ENCODE assay signal across 22 cellular contexts in the genomic region with DNA sequence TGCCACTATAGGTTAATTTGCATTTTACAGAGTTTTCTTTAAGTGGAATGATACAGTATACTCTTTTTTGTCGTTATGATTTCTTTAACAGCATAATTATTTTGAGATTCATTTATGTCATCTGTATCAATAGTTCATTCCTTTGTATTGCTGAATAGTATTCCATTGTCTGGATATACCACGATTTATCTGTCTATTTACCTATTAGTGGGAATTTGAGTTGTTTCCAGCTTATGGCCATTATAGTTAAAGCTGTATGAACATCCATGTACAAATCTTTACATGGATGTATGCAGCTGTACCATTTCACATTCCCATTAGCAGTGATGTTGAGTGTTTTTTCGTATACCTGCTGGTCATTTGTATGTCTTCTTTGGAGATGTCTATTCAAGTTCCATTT.
DNase-seq lines count a peak whose midpoint lies in the region; ATAC-seq and TF ChIP-seq lines count a peak whose summit lies in the region.
"Had no signal": no experiment of that assay in that cellular context is flagged by ENCODE, and none has a peak within 500 bp of the region (broad histone marks: within the 10 kb centered on the region; RNA-seq: fewer than 3 reads in every experiment).

No MANE protein-coding gene starts in this region.

- H3K9me3 ChIP-seq in cardiac muscle cell (ENCODE audit: low read depth): no peaks in the 10 kb centered on the region
- no peaks in the 10 kb centered on the region for H3K9me3 ChIP-seq in right cardiac atrium (ENCODE audit: control insufficient read depth, low read length)
- no peaks in the 10 kb centered on the region for H3K9me3 ChIP-seq in ascending aorta
- H3K9me3 ChIP-seq in SJCRH30 (replicated peaks): no peaks in the 10 kb centered on the region
- H3K9me3 ChIP-seq: BE2C, BLaER1 had no signal

- peaks cover 28% of the 10 kb centered on the region for H3K4me1 ChIP-seq in cardiac muscle cell (ENCODE audit: low read depth)
- no peaks in the 10 kb centered on the region for H3K4me1 ChIP-seq in right cardiac atrium (ENCODE audit: control insufficient read depth, insufficient read depth, low read length)
- H3K4me1 ChIP-seq in ascending aorta: peaks cover 0 to 29% of the 10 kb centered on the region in 2 donors
- no peaks in the 10 kb centered on the region for H3K4me1 ChIP-seq in SJCRH30
- H3K4me1 ChIP-seq: BE2C, BLaER1 had no signal

- no peaks in the 10 kb centered on the region for H3K27me3 ChIP-seq in cardiac muscle cell
- no peaks in the 10 kb centered on the region for H3K27me3 ChIP-seq in right cardiac atrium (ENCODE audit: control insufficient read depth, insufficient read depth)
- H3K27me3 ChIP-seq in ascending aorta: no peaks in the 10 kb centered on the region
- no peaks in the 10 kb centered on the region for H3K27me3 ChIP-seq in SJCRH30
- H3K27me3 ChIP-seq: BE2C, BLaER1 had no signal

- TF ChIP-seq CTCF in cardiac muscle cell (IDR thresholded peaks at IDR 0.05; ENCODE audit: low read depth, low read length) (no peak), ascending aorta (IDR thresholded peaks at IDR 0.05) (no peak)

- H3K36me3 ChIP-seq in cardiac muscle cell (no peaks in the 10 kb centered on the region), ascending aorta (no peaks in the 10 kb centered on the region), SJCRH30 (no peaks in the 10 kb centered on the region)
- H3K36me3 ChIP-seq: BE2C, BLaER1 had no signal

- no peak for ATAC-seq in right cardiac atrium
- ATAC-seq in HG03432 (IDR thresholded peaks at IDR 0.05; ENCODE audit: unreplicated experiment): no peak
- ATAC-seq: GM12878 had no signal

- WGBS in right cardiac atrium: 86% methylated on average over 3 of the region's 3 CpGs

- intact Hi-C loops in right cardiac atrium (cut with DNase I): no loop called here
- intact Hi-C loops in ascending aorta (cut with DNase I): loop anchor here (5.0 kb wide), 2 partner anchors 57 to 568 kb away; no protein-coding TSS in a partner anchor

- peak overlapping the region; percentile 92 for H3K27ac ChIP-seq in cardiac muscle cell
- H3K27ac ChIP-seq in right cardiac atrium (ENCODE audit: low read length): no peak overlapping the region
- H3K27ac ChIP-seq in ascending aorta: peak overlapping the region; percentile 63 to 86
- H3K27ac ChIP-seq in SJCRH30: no peak overlapping the region
- H3K27ac ChIP-seq: BLaER1 had no signal

- H3K4me3 ChIP-seq in cardiac muscle cell (no peak overlapping the region), right cardiac atrium (ENCODE audit: low read length) (no peak overlapping the region), ascending aorta (no peak overlapping the region), SJCRH30 (no peak overlapping the region)
- H3K4me3 ChIP-seq: BLaER1, GM12878 had no signal

- DNase-seq in cardiac muscle cell (ENCODE audit: low read depth in 1 of 2, low spot score in 1 of 2) (no peak), right cardiac atrium (no peak), ascending aorta (ENCODE audit: low spot score in 2 of 2) (no peak), SJCRH30 (no peak)
- DNase-seq: 8988T; ACHN; BE2C; C1 segment of cervical spinal cord; CD4-positive, alpha-beta memory T cell; CD4-positive, CD25-positive, alpha-beta regulatory T cell; CD8-positive, alpha-beta memory T cell; COR-L47; DMS 273 treated with DMSO at 0.1 percent for 48 hours; DMS153; DMS53; DMS79; DND-41; EL; GDM1 had no signal

Comparison
In these comparisons a context has a peak if more than half of its experiments do, and no peak if none do; other contexts are left out.
1. H3K27ac ChIP-seq: peak in cardiac muscle cell (single experiment) and ascending aorta (2 of 2); none in right cardiac atrium (single experiment) and SJCRH30 (single experiment).